ENCODE assay signal across 14 cellular contexts in genomic region chr9:42127056-42127841, GRCh38. TPM values are rescaled to one million over a fixed set of nuclear protein-coding genes. Genes with fewer than 3 reads are reported as not detected.
A peak's percentile ranks its signal among the peaks of the same experiment; 100 is the strongest.
DNase-seq lines count a peak whose midpoint lies in the region; ATAC-seq and TF ChIP-seq lines count a peak whose summit lies in the region.
"Not testable (repeated sequence)": the region's sequence is repeated elsewhere in the genome, so short reads cannot be mapped to it uniquely, and the experiment has no call there.
"Had no signal": no experiment of that assay in that cellular context is flagged by ENCODE, and none has a peak within 500 bp of the region (broad histone marks: within the 10 kb centered on the region; RNA-seq: fewer than 3 reads in every experiment).

No MANE protein-coding gene starts in this region.

- RAD21 ChIA-PET in HCT116 (lab: Charles Lee; ENCODE audit: low non-redundant PET in 1 of 2, low total read pairs in 2 of 2, uncharacterized antibody in 2 of 2, unreplicated experiment in 2 of 2): not testable (repeated sequence)

- not testable (repeated sequence) for DNase-seq in HCT116 (ENCODE audit: low read depth, low spot score); dorsolateral prefrontal cortex; right cardiac atrium; sigmoid colon
- peak; percentile 18 to 52 for DNase-seq in NCI-H524 (lab: John Stamatoyannopoulos, UW)
- peak; percentile 12 for DNase-seq in WERI-Rb-1

- H3K4me2 ChIP-seq in HCT116 (ENCODE audit: low read length): peak overlapping the region; percentile 97

- H3K4me3 ChIP-seq in HCT116 (replicated peaks in 1 of 2; ENCODE audit: low read depth in 1 of 2, low read length in 2 of 2): peak overlapping the region; percentile 32 to 62
- H3K4me3 ChIP-seq in WERI-Rb-1 (ENCODE audit: low read depth, low read length): peak overlapping the region; percentile 38
- H3K4me3 ChIP-seq in dorsolateral prefrontal cortex: peak overlapping the region in 53 of 59 donors; percentile 4 to 61 (median 41)
- H3K4me3 ChIP-seq in right cardiac atrium (ENCODE audit: low read length): peak overlapping the region; percentile 35
- peak overlapping the region; percentile 2 to 68 for H3K4me3 ChIP-seq in muscle layer of colon (ENCODE audit: low read depth in 1 of 2, low read length in 2 of 2)
- H3K4me3 ChIP-seq in sigmoid colon: peak overlapping the region; percentile 24 to 44 (median 34)

- peak; percentile 62 for TF ChIP-seq RAD21 in HCT116 (IDR thresholded peaks at IDR 0.05; ENCODE audit: low read depth)

- H3K9me3 ChIP-seq in HCT116 (ENCODE audit: control insufficient read depth in 1 of 2, insufficient read depth in 1 of 2, low read depth in 1 of 2, low read length in 2 of 2); WERI-Rb-1 (ENCODE audit: severe bottlenecking); right cardiac atrium (ENCODE audit: control insufficient read depth, low read length); muscle layer of colon (ENCODE audit: low read length); sigmoid colon: not testable (repeated sequence)

- peaks cover 2 to 11% of the 10 kb centered on the region in 2 experiments; a peak in 2 of 4 replicates for H3K4me1 ChIP-seq in HCT116 (ENCODE audit: control insufficient read depth in 1 of 2, insufficient read depth in 2 of 2, low read length in 2 of 2)
- not testable (repeated sequence) for H3K4me1 ChIP-seq in right cardiac atrium (ENCODE audit: control insufficient read depth, insufficient read depth, low read length); muscle layer of colon (ENCODE audit: insufficient read depth, low read length); sigmoid colon

- H3K79me2 ChIP-seq in HCT116 (ENCODE audit: insufficient read depth, low read length): not testable (repeated sequence)

- H3K9ac ChIP-seq in HCT116 (ENCODE audit: low read length): peak overlapping the region; percentile 59
- H3K9ac ChIP-seq in muscle layer of colon (ENCODE audit: low read length): peak overlapping the region; percentile 33

- not testable (repeated sequence) for H3K9me2 ChIP-seq in HCT116 (ENCODE audit: insufficient read depth)

- not testable (repeated sequence) for H3K27me3 ChIP-seq in HCT116 (ENCODE audit: insufficient read depth, low read length); WERI-Rb-1 (ENCODE audit: insufficient read depth, low read depth, severe bottlenecking); dorsolateral prefrontal cortex; right cardiac atrium (ENCODE audit: control insufficient read depth, insufficient read depth); muscle layer of colon (ENCODE audit: control insufficient read depth in 1 of 2, insufficient read depth in 2 of 2, low read length in 2 of 2); sigmoid colon

- TF ChIP-seq POLR2A in HCT116 (IDR thresholded peaks at IDR 0.05; ENCODE audit: borderline replicate concordance, extremely low read depth, insufficient read depth, insufficient read length); sigmoid colon (IDR thresholded peaks at IDR 0.05): not testable (repeated sequence)

- 8% methylated on average over 10 of the region's 12 CpGs for WGBS in right cardiac atrium
- WGBS in sigmoid colon, 2 donors: 34 to 38% methylated on average over 11 of the region's 12 CpGs

- POLR2A ChIA-PET in HCT116 (lab: Charles Lee): not testable (repeated sequence)

- not testable (repeated sequence) for H3K36me3 ChIP-seq in HCT116 (ENCODE audit: control insufficient read depth in 1 of 2, insufficient read depth in 2 of 2, low read length in 2 of 2); WERI-Rb-1; muscle layer of colon (ENCODE audit: insufficient read depth, low read length); sigmoid colon

- TF ChIP-seq CTCF in 22Rv1 (IDR thresholded peaks at IDR 0.05) (peak; percentile 20), HCT116 (IDR thresholded peaks at IDR 0.05 in 2 of 3, conservative IDR thresholded peaks at IDR 0.05 in 1 of 3; ENCODE audit: borderline replicate concordance in 1 of 3, insufficient read depth in 1 of 3, low read depth in 2 of 3, low read length in 2 of 3) (peak in 2 of 3 experiments; percentile 27 to 30; a peak in 3 of 6 replicates), dorsolateral prefrontal cortex (IDR thresholded peaks at IDR 0.05 in 54 of 56, conservative IDR thresholded peaks at IDR 0.05 in 2 of 56; ENCODE audit: low read depth in 1 of 56, partially characterized antibody in 56 of 56) (peak in 28 of 56 donors; percentile 6 to 49 (median 22))
- not testable (repeated sequence) for TF ChIP-seq CTCF in WERI-Rb-1 (IDR thresholded peaks at IDR 0.05; ENCODE audit: low read depth, low read length); sigmoid colon (IDR thresholded peaks at IDR 0.05)

- ATAC-seq in HCT116, right cardiac atrium: not testable (repeated sequence)

- CTCF ChIA-PET in HCT116 (lab: Charles Lee): not testable (repeated sequence)

- intact Hi-C loops in HCT116 (cut with micrococcal nuclease); dorsolateral prefrontal cortex (cut with DNase I); right cardiac atrium (cut with DNase I); sigmoid colon (cut with DNase I): not testable (repeated sequence)

- H2AFZ ChIP-seq in HCT116 (ENCODE audit: low read depth, low read length, poor library complexity, severe bottlenecking): peak overlapping the region; percentile 89

- BruUV-seq in HCT116 (replicated peaks; lab: Mats Ljungman, UMichigan): not testable (repeated sequence)

- H4K20me1 ChIP-seq in HCT116 (ENCODE audit: insufficient read depth): not testable (repeated sequence)

- not testable (repeated sequence) for H3K27ac ChIP-seq in 22Rv1, WERI-Rb-1
- peak overlapping the region; percentile 50 for H3K27ac ChIP-seq in HCT116 (ENCODE audit: low read depth, low read length)
- peak overlapping the region in 9 of 59 donors; percentile 2 to 51 (median 35) for H3K27ac ChIP-seq in dorsolateral prefrontal cortex
- H3K27ac ChIP-seq in right cardiac atrium (ENCODE audit: low read length): peak overlapping the region; percentile 27
- peak overlapping the region; percentile 58 for H3K27ac ChIP-seq in muscle layer of colon (ENCODE audit: low read depth, low read length)
- peak overlapping the region; percentile 53 to 67 (median 64) for H3K27ac ChIP-seq in sigmoid colon

- TF ChIP-seq EP300 in sigmoid colon (IDR thresholded peaks at IDR 0.05): not testable (repeated sequence)

TF ChIP-seq in HCT116, 20 proteins besides CTCF, POLR2A, EP300 and RAD21:
- TF ChIP-seq, protein P1, sequence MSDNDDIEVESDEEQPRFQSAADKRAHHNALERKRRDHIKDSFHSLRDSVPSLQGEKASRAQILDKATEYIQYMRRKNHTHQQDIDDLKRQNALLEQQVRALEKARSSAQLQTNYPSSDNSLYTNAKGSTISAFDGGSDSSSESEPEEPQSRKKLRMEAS (IDR thresholded peaks at IDR 0.05): peak; percentile 29; the same call in 1 of the 2 replicates
- TF ChIP-seq SRF (IDR thresholded peaks at IDR 0.05; ENCODE audit: low read depth) (peak; percentile 11; the same call in 1 of the 2 replicates), CBX3 (IDR thresholded peaks at IDR 0.05; ENCODE audit: low read depth) (peak; percentile 45; the same call in 1 of the 2 replicates), SP1 (IDR thresholded peaks at IDR 0.05; ENCODE audit: low read depth) (0 out of 2 replicates have a peak, but pooled peaks have one; percentile 14)
TF ChIP-seq in HCT116: peak in this region for 4; not testable (repeated sequence) for 16.

RNA-seq across cellular contexts. Expression of gene CNTNAP3B, which starts 2.0 kb away (rescaled TPM):
- total RNA-seq in HCT116 (2021; ENCODE audit: unreplicated experiment) (24.3 TPM), dorsolateral prefrontal cortex (10 to 100 TPM in 119 of 120 experiments, 1 to 10 TPM in 1; 9.6 to 49.3 (median 29.5) TPM), right cardiac atrium (10 to 100 TPM; 14.8 to 31.7 (median 17.9) TPM), sigmoid colon (10 to 100 TPM; 26.0 to 65.9 (median 46.4) TPM)
- polyA plus RNA-seq in HCT116 (2012): 11.4 and 13.7 TPM in 2 replicates
- polyA plus RNA-seq in right cardiac atrium (7.5 TPM), sigmoid colon (1 to 10 TPM in 2 of 3 donors, under 1 TPM in 1; 0.46 to 3.6 (median 1.2) TPM)
- total RNA-seq: activated CD8-positive, alpha-beta memory T cell treated with anti-CD3 and anti-CD28 coated beads for 36 hours; CD8-positive, alpha-beta T cell had no signal

RNA-seq across cellular contexts. Expression of gene SPATA31A6, which starts 56.2 kb away (rescaled TPM):
- total RNA-seq in HCT116 (2021; ENCODE audit: unreplicated experiment): not detected
- not detected in 2 replicates for polyA plus RNA-seq in HCT116 (2012)
- total RNA-seq in dorsolateral prefrontal cortex: under 1 TPM in 16 of 120 experiments, not detected in 104; 0.13 to 0.31 (median 0.20) TPM
- not detected for total RNA-seq in right cardiac atrium
- polyA plus RNA-seq in right cardiac atrium: not detected
- total RNA-seq in sigmoid colon: not detected
- polyA plus RNA-seq in sigmoid colon: not detected
- total RNA-seq: activated B cell treated with CpG ODN at 0.5 μM for 24 hours; activated CD8-positive, alpha-beta memory T cell treated with anti-CD3 and anti-CD28 coated beads for 36 hours; CD8-positive, alpha-beta T cell; left lung; thyroid gland had no signal
- polyA plus RNA-seq: IgD-negative memory B cell had no signal
